In the genomic region with DNA sequence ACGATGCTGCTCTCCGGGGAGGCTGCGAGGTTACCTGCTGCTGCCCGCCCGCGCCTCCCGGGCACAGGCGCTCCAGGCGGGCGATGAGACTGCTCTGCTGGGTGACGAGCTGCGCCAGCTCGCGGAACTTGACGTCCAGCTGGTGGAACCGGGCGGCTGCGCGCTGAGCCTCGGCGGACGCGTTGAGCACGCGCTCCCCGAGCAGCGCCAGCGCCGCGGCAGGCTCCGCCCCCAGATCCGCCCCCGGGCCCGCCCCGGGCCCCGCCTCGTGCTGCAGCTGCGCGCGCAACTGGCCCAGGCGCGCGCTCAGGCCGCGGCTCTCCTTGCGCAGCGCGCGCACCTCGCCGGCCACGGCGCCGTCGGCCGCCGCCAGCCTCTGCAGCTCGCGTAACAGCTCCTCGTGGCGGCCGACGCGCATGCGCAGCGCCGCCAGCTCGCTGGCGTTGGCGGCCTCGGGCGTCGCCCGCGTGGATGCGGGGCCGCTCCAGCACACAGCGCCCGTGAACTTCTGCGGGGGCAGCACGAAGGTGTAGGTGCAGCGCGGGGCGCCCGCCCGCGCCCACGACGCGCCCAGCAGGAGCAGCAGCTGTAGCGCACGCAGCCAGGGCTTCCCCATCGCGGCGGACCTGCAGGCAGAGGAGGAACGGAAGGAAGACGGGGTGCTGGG, we compare ENCODE assay signal across 8 cellular contexts. TPM values are rescaled to one million over a fixed set of nuclear protein-coding genes. Genes with fewer than 3 reads are reported as not detected.
DNase-seq lines count a peak whose midpoint lies in the region; ATAC-seq, FAIRE-seq and TF ChIP-seq lines count a peak whose summit lies in the region.

No MANE protein-coding gene starts in this region.

- H3K18ac ChIP-seq in H1 (ENCODE audit: extremely low read depth, low read length), result peak overlapping the region; percentile 93; the same call in 1 of the 2 replicates

- peaks cover 0 to 5% of the 10 kb centered on the region in 2 experiments for H4K20me1 ChIP-seq in H1 (replicated peaks in 1 of 2; ENCODE audit: control insufficient read depth in 1 of 2, insufficient read depth in 2 of 2, low read length in 2 of 2)

- peaks cover 21% of the 10 kb centered on the region for H3K36me3 ChIP-seq in CD4-positive, CD25-positive, alpha-beta regulatory T cell (ENCODE audit: control insufficient read depth, insufficient read depth, low read length)
- H3K36me3 ChIP-seq in H1 (ENCODE audit: control insufficient read depth in 2 of 4, insufficient read depth in 4 of 4, low read length in 3 of 4), result no peaks in the 10 kb centered on the region; a peak in 1 of 8 replicates
- H3K36me3 ChIP-seq in mesodermal cell (ENCODE audit: control insufficient read depth, insufficient read depth, low read length), result no peaks in the 10 kb centered on the region

- H2AFZ ChIP-seq in H1 (ENCODE audit: low read length), result peak overlapping the region; percentile 92; the same call in 1 of the 2 replicates

- H3K56ac ChIP-seq in H1 (replicated peaks; ENCODE audit: insufficient read length, low read depth, low read length), result no peak overlapping the region

- H3K36me3 Mint-ChIP-seq in CD4-positive, CD25-positive, alpha-beta regulatory T cell, result peaks cover 19% of the 10 kb centered on the region

- H3K4me3 ChIP-seq in CD4-positive, CD25-positive, alpha-beta regulatory T cell (ENCODE audit: low read depth, low read length), result no peak overlapping the region
- H3K4me3 ChIP-seq in H1 (ENCODE audit: extremely low read depth in 1 of 4, insufficient read depth in 2 of 4, low read depth in 3 of 4, low read length in 4 of 4), result peak overlapping the region; percentile 29 to 57 (median 39)
- peak overlapping the region; percentile 25 for H3K4me3 ChIP-seq in mesodermal cell (ENCODE audit: extremely low read depth, insufficient read depth, low read length, poor library complexity, severe bottlenecking)

- H3K27me3 Mint-ChIP-seq in CD4-positive, CD25-positive, alpha-beta regulatory T cell, result no peaks in the 10 kb centered on the region

- 0 out of 4 replicates have a peak, but pooled peaks of 1 of the 3 experiments have one; percentile 6 for TF ChIP-seq CTCF in H1 (IDR thresholded peaks at IDR 0.05; ENCODE audit: control extremely low read depth in 1 of 3, insufficient read depth in 1 of 3, low read depth in 1 of 3, low read length in 3 of 3)

- H3K4me1 Mint-ChIP-seq in CD4-positive, CD25-positive, alpha-beta regulatory T cell, result peaks cover 5 to 41% (median 12%) of the 10 kb centered on the region in 4 donors

- peak overlapping the region; percentile 32 to 87 (median 73) for H3K4me3 Mint-ChIP-seq in CD4-positive, CD25-positive, alpha-beta regulatory T cell

- FAIRE-seq in H1 (lab: Jason Lieb, UNC), result no peak

- no peak overlapping the region for H2BK15ac ChIP-seq in H1 (ENCODE audit: low read length)

- H4K91ac ChIP-seq in H1 (replicated peaks; ENCODE audit: insufficient read length, low read length), result peak overlapping the region; percentile 98

- no peak overlapping the region for H2BK120ac ChIP-seq in H1 (replicated peaks; ENCODE audit: low read depth, low read length)

- H3K27ac Mint-ChIP-seq in CD4-positive, CD25-positive, alpha-beta regulatory T cell, result peak overlapping the region in 2 of 3 donors; percentile 62 to 67

- no peaks in the 10 kb centered on the region for H3K9me3 Mint-ChIP-seq in CD4-positive, CD25-positive, alpha-beta regulatory T cell

- H3K23ac ChIP-seq in H1 (ENCODE audit: insufficient read length), result no peak overlapping the region

- no peaks in the 10 kb centered on the region for H3K9me3 ChIP-seq in CD4-positive, CD25-positive, alpha-beta regulatory T cell (ENCODE audit: control insufficient read depth in 2 of 2, low read length in 2 of 2)
- peaks cover 0 to 2% of the 10 kb centered on the region in 2 experiments; a peak in 1 of 4 replicates for H3K9me3 ChIP-seq in H1 (ENCODE audit: insufficient read depth in 2 of 2, low read depth in 1 of 2, low read length in 1 of 2)
- peaks cover 6% of the 10 kb centered on the region for H3K9me3 ChIP-seq in mesodermal cell (ENCODE audit: control insufficient read depth, low read length)

- peak overlapping the region; percentile 41 to 76; a peak in 3 of 4 replicates for H3K4me2 ChIP-seq in H1 (ENCODE audit: insufficient read depth in 1 of 2, low read depth in 2 of 2, low read length in 2 of 2)

- H2AK5ac ChIP-seq in H1 (ENCODE audit: low read depth, low read length), result no peak overlapping the region

- TF ChIP-seq EP300 in H1 (IDR thresholded peaks at IDR 0.05; ENCODE audit: borderline replicate concordance in 1 of 2, low read depth in 2 of 2, low read length in 2 of 2), result no peak

- H3K4ac ChIP-seq in H1 (replicated peaks; ENCODE audit: insufficient read length, low read depth, low read length), result no peak overlapping the region

- POLR2A ChIA-PET in H1 (lab: Charles Lee; ENCODE audit: partially characterized antibody), result interaction anchor here (0.7 to 15.1 kb wide), 7 partner anchors 9 to 405 kb away, joined by 3 to 240 read pairs (median 3); partner anchors contain the start of genes P2RY11, PPAN and SHFL

- WGBS in H1 (ENCODE audit: extremely low coverage in 1 of 2, insufficient coverage in 1 of 2, insufficient read length in 1 of 2, insufficient replicate concordance in 2 of 2, low coverage in 1 of 2, low lambda C conversion rate in 2 of 2, missing lambda C conversion rate in 1 of 2), 2 experiments, result 6% methylated on average over 48 of the region's 97 CpGs; no CpG with 5 or more reads in 1 of the 2 experiments
- WGBS in mesodermal cell (ENCODE audit: insufficient coverage in 2 of 2), 2 experiments, result 8% methylated on average over 69 to 79 of the region's 97 CpGs

- TF ChIP-seq RAD21 in H1 (IDR thresholded peaks at IDR 0.05 in 1 of 2, conservative IDR thresholded peaks at IDR 0.05 in 1 of 2; ENCODE audit: low read depth in 2 of 2, low read length in 2 of 2), result no peak

- peak; percentile 82 to 93 (median 90) for DNase-seq in CD4-positive, CD25-positive, alpha-beta regulatory T cell
- peak; percentile 90 for DNase-seq in NCI-H82 (lab: John Stamatoyannopoulos, UW)
- peak; percentile 59 to 85 for DNase-seq in activated CD8-positive, alpha-beta memory T cell treated with anti-CD3 and anti-CD28 coated beads for 1 hour (ENCODE audit: extremely low read depth in 1 of 2, low read depth in 1 of 2)
- DNase-seq in H1 (ENCODE audit: low read depth in 1 of 2, low spot score in 2 of 2), result peak; percentile 79 to 96
- DNase-seq in stimulated activated CD8-positive, alpha-beta memory T cell treated with anti-CD3 and anti-CD28 coated beads, Interleukin-15, amount 100 ng/mL, for 24 hours (ENCODE audit: low read depth), result peak; percentile 88

- peak; percentile 84 to 88 for ATAC-seq in CD4-positive, CD25-positive, alpha-beta regulatory T cell (ENCODE audit: low read depth in 2 of 2)
- ATAC-seq in GM19452 (IDR thresholded peaks at IDR 0.05; ENCODE audit: unreplicated experiment) (peak; percentile 75), HG03571 (IDR thresholded peaks at IDR 0.05; ENCODE audit: unreplicated experiment) (peak; percentile 51)

- peaks cover 2% of the 10 kb centered on the region; the same call in 1 of the 2 replicates for H3K23me2 ChIP-seq in H1 (ENCODE audit: low read depth, low read length)

- peak in 1 of 2 experiments; percentile 71; a peak in 2 of 3 replicates for TF ChIP-seq POLR2A in H1 (IDR thresholded peaks at IDR 0.05; ENCODE audit: control extremely low read depth in 1 of 2, low read depth in 2 of 2, low read length in 2 of 2)

- peak overlapping the region; percentile 81 for H4K5ac ChIP-seq in H1 (ENCODE audit: insufficient read length, low read depth, low read length)

- peak overlapping the region; percentile 23; the same call in 1 of the 2 replicates for H2BK12ac ChIP-seq in H1 (ENCODE audit: low read depth, low read length)

- peaks cover 15% of the 10 kb centered on the region for H3K4me1 ChIP-seq in CD4-positive, CD25-positive, alpha-beta regulatory T cell (ENCODE audit: control insufficient read depth, insufficient read depth, low read length, poor library complexity, severe bottlenecking)
- H3K4me1 ChIP-seq in H1 (replicated peaks in 1 of 4; ENCODE audit: control insufficient read depth in 3 of 4, insufficient read depth in 4 of 4, low read length in 3 of 4), result peaks cover 0 to 6% (median 2%) of the 10 kb centered on the region in 4 experiments; a peak in 3 of 7 replicates
- no peaks in the 10 kb centered on the region for H3K4me1 ChIP-seq in mesodermal cell (ENCODE audit: control insufficient read depth, insufficient read depth, low read length, poor library complexity, severe bottlenecking)

- H3K27ac ChIP-seq in CD4-positive, CD25-positive, alpha-beta regulatory T cell (ENCODE audit: insufficient read depth, low read length, poor library complexity, severe bottlenecking), result peak overlapping the region; percentile 78
- H3K27ac ChIP-seq in H1 (ENCODE audit: low read depth, low read length), result no peak overlapping the region
- no peak overlapping the region for H3K27ac ChIP-seq in mesodermal cell (ENCODE audit: low read depth, low read length, severe bottlenecking)

- no peak overlapping the region for H2BK20ac ChIP-seq in H1 (ENCODE audit: low read length)

- CTCF ChIA-PET in H1 (lab: Charles Lee; ENCODE audit: partially characterized antibody), result interaction anchor here (0.6 to 1.4 kb wide), 9 partner anchors 23 to 306 kb away, joined by 3 to 4 read pairs (median 3); no protein-coding TSS in a partner anchor

- no peaks in the 10 kb centered on the region for H3K79me1 ChIP-seq in H1 (ENCODE audit: low read depth, low read length)

- no peak overlapping the region for H3K14ac ChIP-seq in H1 (ENCODE audit: insufficient read length)

- peak overlapping the region in 2 of 4 experiments; percentile 70 to 77; a peak in 5 of 7 replicates for H3K9ac ChIP-seq in H1 (replicated peaks in 1 of 4; ENCODE audit: extremely low read depth in 1 of 4, low read depth in 3 of 4, low read length in 3 of 4)

- no peaks in the 10 kb centered on the region for H3K79me2 ChIP-seq in H1 (ENCODE audit: control insufficient read depth in 1 of 2, insufficient read depth in 2 of 2, low read length in 2 of 2)

- peak overlapping the region; percentile 98 for H4K8ac ChIP-seq in H1 (ENCODE audit: extremely low read depth, insufficient read depth, low read length)

- H3K27me3 ChIP-seq in CD4-positive, CD25-positive, alpha-beta regulatory T cell (ENCODE audit: control insufficient read depth, insufficient read depth, low read length), result no peaks in the 10 kb centered on the region
- H3K27me3 ChIP-seq in H1 (replicated peaks in 1 of 4; ENCODE audit: control insufficient read depth in 3 of 4, extremely low read depth in 1 of 4, insufficient read depth in 3 of 4, low read length in 3 of 4), result peaks cover 8 to 29% (median 23%) of the 10 kb centered on the region in 4 experiments

- H2BK5ac ChIP-seq in H1 (ENCODE audit: low read depth, low read length), result peak overlapping the region; percentile 77; the same call in 1 of the 2 replicates

RNA-seq across cellular contexts. Expression of gene ANGPTL6, which starts 6.4 kb away (rescaled TPM):
- 0.30 TPM for total RNA-seq in CD4-positive, CD25-positive, alpha-beta regulatory T cell
- under 1 TPM; 0.18 to 0.53 (median 0.22) TPM for polyA plus RNA-seq in CD4-positive, CD25-positive, alpha-beta regulatory T cell
- total RNA-seq in H1 (2021; fragmentation: NEBNext Ultra II Directional; extraction: Animal tissue kit (Norgen Biotek cat#: 25700)), result not detected in 2 replicates
- polyA plus RNA-seq in H1 (2011; rRNA removed), result 0.20 and 0.38 TPM in 2 replicates
- 0.14 TPM for polyA plus RNA-seq in H1 (2011; cell fraction: cytosol; rRNA removed)
- 0.27 TPM for polyA plus RNA-seq in H1 (2011; cell fraction: nucleus; rRNA removed)
- 0.13 TPM in 1 of 4 replicates, not detected in the others for polyA plus RNA-seq in H1 (2012, experiment 1 of 2)
- not detected for polyA plus RNA-seq in H1 (2012, experiment 2 of 2)
- polyA plus RNA-seq in H1 (2013, experiment 1 of 2), result 0.18 TPM
- polyA plus RNA-seq in H1 (2013, experiment 2 of 2), result 0.11 TPM
- polyA minus RNA-seq in H1 (2011; rRNA and poly(A)+ RNA removed), result 0.32 TPM in 1 of 2 replicates, not detected in the other
- polyA minus RNA-seq in H1 (2011; cell fraction: cytosol; rRNA and poly(A)+ RNA removed), result not detected
- not detected for polyA minus RNA-seq in H1 (2011; cell fraction: nucleus; rRNA and poly(A)+ RNA removed)
- 2.1 TPM for polyA plus RNA-seq in mesodermal cell (2013, experiment 1 of 2)
- 2.5 TPM for polyA plus RNA-seq in mesodermal cell (2013, experiment 2 of 2)

RNA-seq across cellular contexts. Expression of gene SHFL, which starts 10.0 kb away (rescaled TPM):
- total RNA-seq in CD4-positive, CD25-positive, alpha-beta regulatory T cell, result 93.2 TPM
- polyA plus RNA-seq in CD4-positive, CD25-positive, alpha-beta regulatory T cell, result 10 to 100 TPM; 28.0 to 29.4 (median 28.6) TPM
- total RNA-seq in H1 (2021; fragmentation: NEBNext Ultra II Directional; extraction: Animal tissue kit (Norgen Biotek cat#: 25700)), result 24.5 and 25.3 TPM in 2 replicates
- 37.1 and 47.0 TPM in 2 replicates for polyA plus RNA-seq in H1 (2011; rRNA removed)
- polyA plus RNA-seq in H1 (2011; cell fraction: cytosol; rRNA removed), result 44.9 TPM
- polyA plus RNA-seq in H1 (2011; cell fraction: nucleus; rRNA removed), result 111 TPM
- polyA plus RNA-seq in H1 (2012, experiment 1 of 2), result 23.9 to 30.6 TPM (median 28.3 TPM) in 4 replicates
- 22.6 TPM for polyA plus RNA-seq in H1 (2012, experiment 2 of 2)
- 25.2 TPM for polyA plus RNA-seq in H1 (2013, experiment 1 of 2)
- polyA plus RNA-seq in H1 (2013, experiment 2 of 2), result 24.6 TPM
- 14.0 and 20.2 TPM in 2 replicates for polyA minus RNA-seq in H1 (2011; rRNA and poly(A)+ RNA removed)
- polyA minus RNA-seq in H1 (2011; cell fraction: cytosol; rRNA and poly(A)+ RNA removed), result 17.1 TPM
- 22.7 TPM for polyA minus RNA-seq in H1 (2011; cell fraction: nucleus; rRNA and poly(A)+ RNA removed)
- 5.1 TPM for polyA plus RNA-seq in mesodermal cell (2013, experiment 1 of 2)
- 3.7 TPM for polyA plus RNA-seq in mesodermal cell (2013, experiment 2 of 2)

RNA-seq across cellular contexts. Expression of gene PPAN, which starts 10.1 kb away (rescaled TPM):
- total RNA-seq in CD4-positive, CD25-positive, alpha-beta regulatory T cell, result 62.2 TPM
- 10 to 100 TPM; 14.1 to 29.2 (median 21.7) TPM for polyA plus RNA-seq in CD4-positive, CD25-positive, alpha-beta regulatory T cell
- 72.6 and 74.4 TPM in 2 replicates for total RNA-seq in H1 (2021; fragmentation: NEBNext Ultra II Directional; extraction: Animal tissue kit (Norgen Biotek cat#: 25700))
- 48.8 and 74.7 TPM in 2 replicates for polyA plus RNA-seq in H1 (2011; rRNA removed)
- polyA plus RNA-seq in H1 (2011; cell fraction: cytosol; rRNA removed), result 72.1 TPM
- 93.6 TPM for polyA plus RNA-seq in H1 (2011; cell fraction: nucleus; rRNA removed)
- 38.2 to 69.3 TPM (median 62.8 TPM) in 4 replicates for polyA plus RNA-seq in H1 (2012, experiment 1 of 2)
- 41.6 TPM for polyA plus RNA-seq in H1 (2012, experiment 2 of 2)
- polyA plus RNA-seq in H1 (2013, experiment 1 of 2), result 41.1 TPM
- 37.0 TPM for polyA plus RNA-seq in H1 (2013, experiment 2 of 2)
- polyA minus RNA-seq in H1 (2011; rRNA and poly(A)+ RNA removed), result 54.9 and 96.9 TPM in 2 replicates
- polyA minus RNA-seq in H1 (2011; cell fraction: cytosol; rRNA and poly(A)+ RNA removed), result 52.8 TPM
- polyA minus RNA-seq in H1 (2011; cell fraction: nucleus; rRNA and poly(A)+ RNA removed), result 45.3 TPM
- polyA plus RNA-seq in mesodermal cell (2013, experiment 1 of 2), result 22.3 TPM
- polyA plus RNA-seq in mesodermal cell (2013, experiment 2 of 2), result 17.6 TPM

RNA-seq across cellular contexts. Expression of gene P2RY11, which starts 15.4 kb away (rescaled TPM):
- total RNA-seq in CD4-positive, CD25-positive, alpha-beta regulatory T cell, result 23.0 TPM
- polyA plus RNA-seq in CD4-positive, CD25-positive, alpha-beta regulatory T cell, result 1 to 10 TPM in 3 of 4 donors, under 1 TPM in 1; 0.64 to 2.2 (median 1.6) TPM
- total RNA-seq in H1 (2021; fragmentation: NEBNext Ultra II Directional; extraction: Animal tissue kit (Norgen Biotek cat#: 25700)), result 17.8 and 18.0 TPM in 2 replicates
- 9.2 and 16.2 TPM in 2 replicates for polyA plus RNA-seq in H1 (2011; rRNA removed)
- polyA plus RNA-seq in H1 (2011; cell fraction: cytosol; rRNA removed), result 12.6 TPM
- polyA plus RNA-seq in H1 (2011; cell fraction: nucleus; rRNA removed), result 21.5 TPM
- polyA plus RNA-seq in H1 (2012, experiment 1 of 2), result 11.8 to 21.7 TPM (median 15.7 TPM) in 4 replicates
- polyA plus RNA-seq in H1 (2012, experiment 2 of 2), result 3.7 TPM
- 8.5 TPM for polyA plus RNA-seq in H1 (2013, experiment 1 of 2)
- polyA plus RNA-seq in H1 (2013, experiment 2 of 2), result 6.9 TPM
- 5.6 and 6.6 TPM in 2 replicates for polyA minus RNA-seq in H1 (2011; rRNA and poly(A)+ RNA removed)
- polyA minus RNA-seq in H1 (2011; cell fraction: cytosol; rRNA and poly(A)+ RNA removed), result 9.8 TPM
- 11.3 TPM for polyA minus RNA-seq in H1 (2011; cell fraction: nucleus; rRNA and poly(A)+ RNA removed)
- polyA plus RNA-seq in mesodermal cell (2013, experiment 1 of 2), result 6.2 TPM
- polyA plus RNA-seq in mesodermal cell (2013, experiment 2 of 2), result 3.2 TPM

RNA-seq across cellular contexts. Expression of gene EIF3G, which starts 23.6 kb away (rescaled TPM):
- total RNA-seq in CD4-positive, CD25-positive, alpha-beta regulatory T cell, result 328 TPM
- polyA plus RNA-seq in CD4-positive, CD25-positive, alpha-beta regulatory T cell, result 100 to 1,000 TPM; 243 to 257 (median 253) TPM
- total RNA-seq in H1 (2021; fragmentation: NEBNext Ultra II Directional; extraction: Animal tissue kit (Norgen Biotek cat#: 25700)), result 281 and 284 TPM in 2 replicates
- polyA plus RNA-seq in H1 (2011; rRNA removed), result 238 and 426 TPM in 2 replicates
- polyA plus RNA-seq in H1 (2011; cell fraction: cytosol; rRNA removed), result 329 TPM
- polyA plus RNA-seq in H1 (2011; cell fraction: nucleus; rRNA removed), result 840 TPM
- 178 to 323 TPM (median 308 TPM) in 4 replicates for polyA plus RNA-seq in H1 (2012, experiment 1 of 2)
- 313 TPM for polyA plus RNA-seq in H1 (2012, experiment 2 of 2)
- 193 TPM for polyA plus RNA-seq in H1 (2013, experiment 1 of 2)
- 175 TPM for polyA plus RNA-seq in H1 (2013, experiment 2 of 2)
- polyA minus RNA-seq in H1 (2011; rRNA and poly(A)+ RNA removed), result 49.5 and 65.1 TPM in 2 replicates
- 92.7 TPM for polyA minus RNA-seq in H1 (2011; cell fraction: cytosol; rRNA and poly(A)+ RNA removed)
- polyA minus RNA-seq in H1 (2011; cell fraction: nucleus; rRNA and poly(A)+ RNA removed), result 110 TPM
- polyA plus RNA-seq in mesodermal cell (2013, experiment 1 of 2), result 179 TPM
- polyA plus RNA-seq in mesodermal cell (2013, experiment 2 of 2), result 158 TPM
